8 cellular contexts compared by ENCODE assay signal in genomic region chr6:85678602-85679444, GRCh38. TPM values are rescaled to one million over a fixed set of nuclear protein-coding genes. Genes with fewer than 3 reads are reported as not detected.
DNase-seq lines count a peak whose midpoint lies in the region; ATAC-seq and TF ChIP-seq lines count a peak whose summit lies in the region.

No MANE protein-coding gene starts in this region.

- POLR2A ChIA-PET in activated naive CD8-positive, alpha-beta T cell treated with anti-CD3 and anti-CD28 coated beads, Interleukin-2, amount 10 ng/mL, durations not matched to agents 7 days and 5 days (lab: Charles Lee), result interaction anchor here (0.9 to 10.8 kb wide), 29 partner anchors 9 to 1451 kb away, joined by 3 to 645 read pairs (median 5); partner anchors contain the start of genes CEP162, NT5E, SNX14 and SYNCRIP

- peak; percentile 99 to 100 for TF ChIP-seq POLR2A in tibial nerve (IDR thresholded peaks at IDR 0.05)

- peak overlapping the region; percentile 89 for H2AFZ ChIP-seq in parathyroid adenoma

- H3K4me1 ChIP-seq in parathyroid adenoma (no peaks in the 10 kb centered on the region), tibial nerve (peaks cover 0 to 45% (median 21%) of the 10 kb centered on the region in 4 donors)

- H3K4me1 Mint-ChIP-seq in activated naive CD8-positive, alpha-beta T cell treated with anti-CD3 and anti-CD28 coated beads, Interleukin-2, amount 10 ng/mL, durations not matched to agents 7 days and 5 days, result peaks cover 42% of the 10 kb centered on the region

- H3K4me2 ChIP-seq in parathyroid adenoma (ENCODE audit: low read length), result peak overlapping the region; percentile 82

- H3K36me3 ChIP-seq in parathyroid adenoma (ENCODE audit: control insufficient read depth, insufficient read depth, low read length) (no peaks in the 10 kb centered on the region), tibial nerve (no peaks in the 10 kb centered on the region)

- H3K79me2 ChIP-seq in parathyroid adenoma, result peaks cover 7% of the 10 kb centered on the region

- H3K27ac Mint-ChIP-seq in activated naive CD8-positive, alpha-beta T cell treated with anti-CD3 and anti-CD28 coated beads, Interleukin-2, amount 10 ng/mL, durations not matched to agents 7 days and 5 days, result peak overlapping the region; percentile 99

- 1% methylated on average over 73 to 78 of the region's 82 CpGs for WGBS in tibial nerve, 2 donors

- no peaks in the 10 kb centered on the region for H3K27me3 Mint-ChIP-seq in activated naive CD8-positive, alpha-beta T cell treated with anti-CD3 and anti-CD28 coated beads, Interleukin-2, amount 10 ng/mL, durations not matched to agents 7 days and 5 days

- H3K9ac ChIP-seq in parathyroid adenoma, result peak overlapping the region; percentile 9

- H3K27ac ChIP-seq in parathyroid adenoma (peak overlapping the region; percentile 88), tibial nerve (peak overlapping the region; percentile 81 to 95 (median 91))

- DNase-seq in GM12864 (ENCODE audit: low read depth) (peak; percentile 97), NCI-H1105 (lab: John Stamatoyannopoulos, UW) (peak; percentile 98), SKM-1 (lab: John Stamatoyannopoulos, UW; ENCODE audit: unreplicated experiment) (peak; percentile 97), Right ventricle myocardium superior (peak; percentile 99), tibial nerve (ENCODE audit: low spot score in 2 of 2) (peak; percentile 99)
- DNase-seq in activated naive CD8-positive, alpha-beta T cell treated with anti-CD3 and anti-CD28 coated beads, Interleukin-2, amount 10 ng/mL, durations not matched to agents 7 days and 5 days, result peak; percentile 98

- peak overlapping the region; percentile 91 for H3K4me3 ChIP-seq in GM12864 (ENCODE audit: low read depth, low read length)
- peak overlapping the region; percentile 98 for H3K4me3 ChIP-seq in parathyroid adenoma (ENCODE audit: low read depth, low read length)
- peak overlapping the region; percentile 72 to 97 (median 84) for H3K4me3 ChIP-seq in tibial nerve

- peaks cover 4% of the 10 kb centered on the region for H3K9me3 Mint-ChIP-seq in activated naive CD8-positive, alpha-beta T cell treated with anti-CD3 and anti-CD28 coated beads, Interleukin-2, amount 10 ng/mL, durations not matched to agents 7 days and 5 days

- peaks cover 34% of the 10 kb centered on the region for H3K36me3 Mint-ChIP-seq in activated naive CD8-positive, alpha-beta T cell treated with anti-CD3 and anti-CD28 coated beads, Interleukin-2, amount 10 ng/mL, durations not matched to agents 7 days and 5 days

- TF ChIP-seq CTCF in GM12864 (IDR thresholded peaks at IDR 0.05; ENCODE audit: low read depth, low read length, missing control alignments), result no peak
- TF ChIP-seq CTCF in parathyroid adenoma (IDR thresholded peaks at IDR 0.05), result no peak
- peak in 2 of 5 experiments; percentile 27 to 32 for TF ChIP-seq CTCF in tibial nerve (IDR thresholded peaks at IDR 0.05)

- H3K9me3 ChIP-seq in parathyroid adenoma (ENCODE audit: control insufficient read depth, low read length) (no peaks in the 10 kb centered on the region), tibial nerve (no peaks in the 10 kb centered on the region)

- H3K27me3 ChIP-seq in parathyroid adenoma (ENCODE audit: control insufficient read depth, insufficient read depth, low read length) (no peaks in the 10 kb centered on the region), tibial nerve (no peaks in the 10 kb centered on the region)

- intact Hi-C loops in Right ventricle myocardium superior (cut with DNase I), result loop anchor here (2.0 to 5.0 kb wide), 2 partner anchors 36 to 87 kb away; partner anchors contain the start of genes SNX14 and SYNCRIP

- H3K4me3 Mint-ChIP-seq in activated naive CD8-positive, alpha-beta T cell treated with anti-CD3 and anti-CD28 coated beads, Interleukin-2, amount 10 ng/mL, durations not matched to agents 7 days and 5 days, result peak overlapping the region; percentile 96

- peak; percentile 41 to 100 for TF ChIP-seq EP300 in tibial nerve (IDR thresholded peaks at IDR 0.05)

- ATAC-seq in HG02642 (IDR thresholded peaks at IDR 0.05; ENCODE audit: poor library complexity, unreplicated experiment) (peak; percentile 82), Right ventricle myocardium superior (ENCODE audit: poor library complexity) (peak; percentile 99)
- peak; percentile 85 for ATAC-seq in activated naive CD8-positive, alpha-beta T cell treated with anti-CD3 and anti-CD28 coated beads, Interleukin-2, amount 10 ng/mL, durations not matched to agents 7 days and 5 days (ENCODE audit: low read depth)

RNA-seq across cellular contexts. Expression of gene SYNCRIP, which starts 36.1 kb away (rescaled TPM):
- total RNA-seq in activated naive CD8-positive, alpha-beta T cell treated with anti-CD3 and anti-CD28 coated beads, Interleukin-2, amount 10 ng/mL, durations not matched to agents 7 days and 5 days, result 10 to 100 TPM; 94.4 to 99.3 TPM
- total RNA-seq in Right ventricle myocardium superior (55.7 TPM), tibial nerve (10 to 100 TPM; 51.5 to 64.7 (median 53.2) TPM)

Comparison
In these comparisons a context has a peak if more than half of its experiments do, and no peak if none do; other contexts are left out.
1. Peak in every context shown above with its lines: DNase-seq, ATAC-seq, H3K4me3 ChIP-seq and H3K27ac ChIP-seq.